16 cellular contexts compared by ENCODE assay signal in genomic region chr11:14315130-14315529, GRCh38. TPM values are rescaled to one million over a fixed set of nuclear protein-coding genes. Genes with fewer than 3 reads are reported as not detected.
DNase-seq lines count a peak whose midpoint lies in the region; ATAC-seq and TF ChIP-seq lines count a peak whose summit lies in the region.
"Had no signal": no experiment of that assay in that cellular context is flagged by ENCODE, and none has a peak within 500 bp of the region (broad histone marks: within the 10 kb centered on the region; RNA-seq: fewer than 3 reads in every experiment).

No MANE protein-coding gene starts in this region.

- no peak overlapping the region for H2BK12ac ChIP-seq in trophoblast cell (ENCODE audit: low read length)

- no peak overlapping the region for H3K27ac Mint-ChIP-seq in mesothelial cell of epicardium
- H3K27ac Mint-ChIP-seq: activated CD4-positive, alpha-beta memory T cell treated with anti-CD3 and anti-CD28 coated beads for 36 hours had no signal

- peaks cover 93% of the 10 kb centered on the region for H4K20me1 ChIP-seq in smooth muscle cell (ENCODE audit: low read depth)

- no peaks in the 10 kb centered on the region for H3K4me1 ChIP-seq in trophoblast cell (ENCODE audit: control insufficient read depth in 1 of 2, insufficient read depth in 2 of 2, low read length in 2 of 2)
- H3K4me1 ChIP-seq in smooth muscle cell (ENCODE audit: low read depth), result peaks cover 20% of the 10 kb centered on the region

- H3K27me3 Mint-ChIP-seq in mesothelial cell of epicardium (ENCODE audit: low read depth), result no peaks in the 10 kb centered on the region
- H3K27me3 Mint-ChIP-seq: activated CD4-positive, alpha-beta memory T cell treated with anti-CD3 and anti-CD28 coated beads for 36 hours had no signal

- H3K14ac ChIP-seq in trophoblast cell (ENCODE audit: low read length), result no peak overlapping the region

- H3K27ac ChIP-seq in trophoblast cell (ENCODE audit: low read depth, low read length), result no peak overlapping the region
- H3K27ac ChIP-seq in smooth muscle cell (ENCODE audit: low read depth), result no peak overlapping the region
- H3K27ac ChIP-seq: BLaER1, epithelial cell of prostate, gastrocnemius medialis, suprapubic skin had no signal

- WGBS in trophoblast cell (ENCODE audit: extremely low coverage, insufficient coverage, insufficient read length), result no CpG with 5 or more reads among the region's 2 CpGs
- WGBS in smooth muscle cell (ENCODE audit: low lambda C conversion rate), result 100% methylated on average over 2 of the region's 2 CpGs

- H4K91ac ChIP-seq in trophoblast cell (ENCODE audit: low read depth, low read length), result no peak overlapping the region

- H2AK5ac ChIP-seq in trophoblast cell (ENCODE audit: low read length), result no peak overlapping the region

- ATAC-seq in GM18861 (IDR thresholded peaks at IDR 0.05; ENCODE audit: unreplicated experiment), result peak; percentile 37
- ATAC-seq in HG02610 (IDR thresholded peaks at IDR 0.05; ENCODE audit: unreplicated experiment), result peak; percentile 26
- peak; percentile 28 for ATAC-seq in HG03571 (IDR thresholded peaks at IDR 0.05; ENCODE audit: unreplicated experiment)
- ATAC-seq: gastrocnemius medialis had no signal

- H3F3A ChIP-seq in smooth muscle cell (ENCODE audit: low read depth), result no peaks in the 10 kb centered on the region

- H2AFZ ChIP-seq in trophoblast cell (ENCODE audit: insufficient read depth, low read length, poor library complexity) (no peak overlapping the region), smooth muscle cell (ENCODE audit: low read depth) (no peak overlapping the region)

- no peaks in the 10 kb centered on the region for H3K36me3 ChIP-seq in trophoblast cell (ENCODE audit: control insufficient read depth in 1 of 2, insufficient read depth in 2 of 2, low read length in 2 of 2)
- H3K36me3 ChIP-seq in smooth muscle cell (ENCODE audit: low read depth), result no peaks in the 10 kb centered on the region
- H3K36me3 ChIP-seq: BLaER1, gastrocnemius medialis, suprapubic skin had no signal

- H3K27me3 ChIP-seq in trophoblast cell (ENCODE audit: insufficient read depth, low read length) (no peaks in the 10 kb centered on the region), smooth muscle cell (ENCODE audit: low read depth) (no peaks in the 10 kb centered on the region)
- H3K27me3 ChIP-seq: BLaER1, gastrocnemius medialis, suprapubic skin had no signal

- peaks cover 14% of the 10 kb centered on the region for H3K4me1 Mint-ChIP-seq in mesothelial cell of epicardium

- H3K4me3 ChIP-seq in trophoblast cell (ENCODE audit: low read depth, low read length) (no peak overlapping the region), smooth muscle cell (no peak overlapping the region)
- H3K4me3 ChIP-seq: BLaER1, gastrocnemius medialis, suprapubic skin had no signal

- no peaks in the 10 kb centered on the region for H3K79me1 ChIP-seq in trophoblast cell (ENCODE audit: low read length)

- H3K9ac ChIP-seq in trophoblast cell (ENCODE audit: low read length) (no peak overlapping the region), smooth muscle cell (ENCODE audit: low read depth) (no peak overlapping the region)
- H3K9ac ChIP-seq: BLaER1 had no signal

- no peaks in the 10 kb centered on the region for H3K36me3 Mint-ChIP-seq in mesothelial cell of epicardium
- H3K36me3 Mint-ChIP-seq: activated CD4-positive, alpha-beta memory T cell treated with anti-CD3 and anti-CD28 coated beads for 36 hours had no signal

- H3K4me2 ChIP-seq in trophoblast cell (ENCODE audit: low read length) (no peak overlapping the region), smooth muscle cell (no peak overlapping the region)
- H3K4me2 ChIP-seq: BLaER1 had no signal

- H4K12ac ChIP-seq in trophoblast cell (ENCODE audit: low read depth, low read length), result no peak overlapping the region

- no peak overlapping the region for H4K8ac ChIP-seq in trophoblast cell (ENCODE audit: low read depth, low read length)

- no peak overlapping the region for H2BK5ac ChIP-seq in trophoblast cell (ENCODE audit: low read depth, low read length, poor library complexity)

- DNase-seq in trophoblast cell, result no peak
- DNase-seq in smooth muscle cell (lab: John Stamatoyannopoulos, UW; ENCODE audit: unreplicated experiment), result no peak
- DNase-seq in NCI-H2081 (lab: John Stamatoyannopoulos, UW), result no peak
- no peak for DNase-seq in mesothelial cell of epicardium (ENCODE audit: low spot score in 2 of 2, unreplicated experiment in 2 of 2)
- DNase-seq: activated CD4-positive, alpha-beta memory T cell treated with anti-CD3 and anti-CD28 coated beads for 36 hours; activated effector memory CD4-positive, alpha-beta T cell treated with anti-CD3 and anti-CD28 coated beads, Interleukin-2, amount 50 U/mL, for 16 hours; DMS 273 treated with DMSO at 0.1 percent for 48 hours; gastrocnemius medialis; NCI-H2029 treated with DMSO at 0.1 percent for 48 hours; NCI-H69 had no signal

- H3K9me3 Mint-ChIP-seq in mesothelial cell of epicardium, result no peaks in the 10 kb centered on the region
- H3K9me3 Mint-ChIP-seq: activated CD4-positive, alpha-beta memory T cell treated with anti-CD3 and anti-CD28 coated beads for 36 hours had no signal

- no peak overlapping the region for H3K18ac ChIP-seq in trophoblast cell (ENCODE audit: low read length)

- H3K4ac ChIP-seq in trophoblast cell (ENCODE audit: low read depth, low read length), result no peak overlapping the region

- H3K4me3 Mint-ChIP-seq in mesothelial cell of epicardium, result no peak overlapping the region
- H3K4me3 Mint-ChIP-seq: activated CD4-positive, alpha-beta memory T cell treated with anti-CD3 and anti-CD28 coated beads for 36 hours had no signal

- H3K79me2 ChIP-seq in trophoblast cell (ENCODE audit: control insufficient read depth, insufficient read depth, low read length, poor library complexity) (peaks cover 2% of the 10 kb centered on the region), smooth muscle cell (ENCODE audit: low read depth) (peaks cover 45% of the 10 kb centered on the region)

- H3K9me3 ChIP-seq in trophoblast cell (ENCODE audit: insufficient read depth, low read depth, low read length), result no peaks in the 10 kb centered on the region
- no peaks in the 10 kb centered on the region for H3K9me3 ChIP-seq in smooth muscle cell (replicated peaks; ENCODE audit: low read depth)
- H3K9me3 ChIP-seq: BLaER1, gastrocnemius medialis, suprapubic skin had no signal

- no peak for TF ChIP-seq CTCF in smooth muscle cell (IDR thresholded peaks at IDR 0.05; ENCODE audit: borderline replicate concordance, insufficient read depth, poor library complexity, severe bottlenecking)
- no peak for TF ChIP-seq CTCF in mesothelial cell of epicardium (IDR thresholded peaks at IDR 0.05; ENCODE audit: unreplicated experiment)

- peak overlapping the region; percentile 40 for H3K23ac ChIP-seq in trophoblast cell (ENCODE audit: low read length)

- H2BK120ac ChIP-seq in trophoblast cell (ENCODE audit: insufficient read depth, low read length, poor library complexity), result no peak overlapping the region

RNA-seq across cellular contexts. Expression of gene RRAS2, which starts 43.9 kb away (rescaled TPM):
- polyA plus RNA-seq in trophoblast cell (2013), result 51.8 and 54.1 TPM in 2 replicates
- total RNA-seq in smooth muscle cell (37.9 and 53.6 TPM in 2 replicates), mesothelial cell of epicardium (51.3 to 53.3 TPM (median 51.9 TPM) in 3 replicates)
- polyA plus RNA-seq in smooth muscle cell, result 27.0 and 27.3 TPM in 2 replicates
